ENCODE assay signal across 8 cellular contexts in genomic region chr2:111747410-111748115, GRCh38.
DNase-seq lines count a peak whose midpoint lies in the region; ATAC-seq and TF ChIP-seq lines count a peak whose summit lies in the region.
"Not testable (repeated sequence)": the region's sequence is repeated elsewhere in the genome, so short reads cannot be mapped to it uniquely, and the experiment has no call there.

No MANE protein-coding gene starts in this region.

- H3K4me3 Mint-ChIP-seq in CD4-positive, alpha-beta T cell; WTC11; activated naive CD4-positive, alpha-beta T cell treated with anti-CD3 and anti-CD28 coated beads for 36 hours; neural crest cell: not testable (repeated sequence)

- not testable (repeated sequence) for H3K4me3 ChIP-seq in fibroblast of villous mesenchyme (ENCODE audit: low read depth, low read length)

- not testable (repeated sequence) for H3K9me3 ChIP-seq in CD4-positive, alpha-beta T cell (ENCODE audit: control insufficient read depth, low read length)

- POLR2A ChIA-PET in CD4-positive, alpha-beta T cell (lab: Charles Lee); WTC11 (lab: Charles Lee): not testable (repeated sequence)

- H3K27ac Mint-ChIP-seq in CD4-positive, alpha-beta T cell; WTC11; activated naive CD4-positive, alpha-beta T cell treated with anti-CD3 and anti-CD28 coated beads for 36 hours; neural crest cell (ENCODE audit: unreplicated experiment): not testable (repeated sequence)

- not testable (repeated sequence) for H3K27ac ChIP-seq in CD4-positive, alpha-beta T cell (ENCODE audit: low read depth, low read length)

- H3K27me3 Mint-ChIP-seq in CD4-positive, alpha-beta T cell; WTC11 (ENCODE audit: low read depth); activated naive CD4-positive, alpha-beta T cell treated with anti-CD3 and anti-CD28 coated beads for 36 hours (ENCODE audit: low read depth); neural crest cell (ENCODE audit: low read depth): not testable (repeated sequence)

- intact Hi-C loops in CD4-positive, alpha-beta T cell (cut with DNase I, micrococcal nuclease); activated naive CD4-positive, alpha-beta T cell treated with anti-CD3 and anti-CD28 coated beads for 36 hours (cut with micrococcal nuclease): not testable (repeated sequence)

- H3K27me3 ChIP-seq in CD4-positive, alpha-beta T cell (ENCODE audit: control insufficient read depth, insufficient read depth, low read length) = not testable (repeated sequence)

- H3K9me3 Mint-ChIP-seq in CD4-positive, alpha-beta T cell; WTC11; activated naive CD4-positive, alpha-beta T cell treated with anti-CD3 and anti-CD28 coated beads for 36 hours; neural crest cell: not testable (repeated sequence)

- not testable (repeated sequence) for H3K4me1 Mint-ChIP-seq in CD4-positive, alpha-beta T cell (ENCODE audit: low read depth); WTC11; activated naive CD4-positive, alpha-beta T cell treated with anti-CD3 and anti-CD28 coated beads for 36 hours (ENCODE audit: low read depth); neural crest cell

- peak; percentile 38 for TF ChIP-seq CTCF in CD4-positive, alpha-beta T cell (IDR thresholded peaks at IDR 0.05)
- TF ChIP-seq CTCF in WTC11 (IDR thresholded peaks at IDR 0.05) (peak; percentile 78), fibroblast of villous mesenchyme (IDR thresholded peaks at IDR 0.05; ENCODE audit: insufficient read depth, low read depth, low read length) (peak; percentile 45), neural crest cell (conservative IDR thresholded peaks at IDR 0.05) (peak; percentile 67)

- H3K36me3 Mint-ChIP-seq in CD4-positive, alpha-beta T cell (ENCODE audit: low read depth); WTC11; activated naive CD4-positive, alpha-beta T cell treated with anti-CD3 and anti-CD28 coated beads for 36 hours (ENCODE audit: low read depth); neural crest cell (ENCODE audit: low read depth): not testable (repeated sequence)

- CTCF ChIA-PET in CD4-positive, alpha-beta T cell (lab: Charles Lee); WTC11 (lab: Charles Lee); activated naive CD4-positive, alpha-beta T cell treated with anti-CD3 and anti-CD28 coated beads for 36 hours (lab: Charles Lee): not testable (repeated sequence)

- DNase-seq in CD4-positive, alpha-beta T cell = peak; percentile 40 to 74 (median 58)
- peak; percentile 92 for DNase-seq in WTC11 (ENCODE audit: low spot score)
- peak; percentile 96 for DNase-seq in activated naive CD4-positive, alpha-beta T cell treated with anti-CD3 and anti-CD28 coated beads for 36 hours
- DNase-seq in fibroblast of villous mesenchyme (ENCODE audit: low read depth) = not testable (repeated sequence)
- peak; percentile 88 for DNase-seq in neural crest cell (ENCODE audit: low read depth, low spot score)
- peak; percentile 23 to 39 for DNase-seq in stimulated activated CD8-positive, alpha-beta memory T cell treated with anti-CD3 and anti-CD28 coated beads, Interleukin-15, amount 100 ng/mL, for 4 hours (ENCODE audit: low read depth in 2 of 2)

- peak; percentile 96 for ATAC-seq in CD4-positive, alpha-beta T cell (ENCODE audit: poor library complexity)
- ATAC-seq in GM19463 (IDR thresholded peaks at IDR 0.05; ENCODE audit: unreplicated experiment) (peak; percentile 77), HG03196 (IDR thresholded peaks at IDR 0.05; ENCODE audit: unreplicated experiment) (peak; percentile 82), WTC11 (peak; percentile 94)
